Comparison of ENCODE assay signal across 11 cellular contexts in the genomic region with DNA sequence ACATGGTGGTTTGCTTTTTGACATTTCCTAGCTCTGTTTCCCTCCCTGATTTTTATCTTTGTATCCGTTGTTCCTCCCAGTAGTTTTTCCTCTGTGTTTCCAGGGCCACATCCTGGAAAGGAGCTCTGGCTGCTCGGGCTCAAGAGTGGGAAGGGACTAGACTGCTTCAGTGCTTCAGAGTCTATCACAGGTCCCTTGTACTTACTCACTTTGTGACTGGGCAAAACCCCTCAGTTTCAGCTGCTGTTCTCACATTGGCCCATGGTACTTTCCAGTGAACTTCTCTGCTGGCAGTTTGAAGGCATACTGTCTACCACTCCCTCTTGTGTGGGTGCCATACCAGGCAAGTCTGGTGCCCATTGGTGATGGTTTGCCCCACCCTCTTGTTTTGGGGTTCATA. TPM values are rescaled to one million over a fixed set of nuclear protein-coding genes. Genes with fewer than 3 reads are reported as not detected.
A peak's percentile ranks its signal among the peaks of the same experiment; 100 is the strongest.
DNase-seq lines count a peak whose midpoint lies in the region; ATAC-seq and TF ChIP-seq lines count a peak whose summit lies in the region.
"Had no signal": no experiment of that assay in that cellular context is flagged by ENCODE, and none has a peak within 500 bp of the region (broad histone marks: within the 10 kb centered on the region; RNA-seq: fewer than 3 reads in every experiment).

No MANE protein-coding gene starts in this region.

- DNase-seq in activated naive CD4-positive, alpha-beta T cell treated with anti-CD3 and anti-CD28 coated beads for 36 hours, result peak; percentile 78
- no peak for DNase-seq in activated naive CD4-positive, alpha-beta T cell treated with anti-CD3 and anti-CD28 coated beads, Interleukin-2, amount 10 ng/mL, durations not matched to agents 7 days and 5 days
- peak; percentile 41 for DNase-seq in stimulated activated naive CD8-positive, alpha-beta T cell treated with anti-CD3 and anti-CD28 coated beads, Interleukin-15, Interleukin-2, amounts not matched to agents 100 U/mL and 50 U/mL, for 24 hours
- DNase-seq in left cardiac atrium (no peak), glutamatergic neuron (no peak), mucosa of descending colon (no peak)
- DNase-seq: endodermal cell had no signal

- peak overlapping the region; percentile 79 for H3K27ac Mint-ChIP-seq in activated naive CD4-positive, alpha-beta T cell treated with anti-CD3 and anti-CD28 coated beads for 36 hours
- no peak overlapping the region for H3K27ac Mint-ChIP-seq in activated naive CD4-positive, alpha-beta T cell treated with anti-CD3 and anti-CD28 coated beads, Interleukin-2, amount 10 ng/mL, durations not matched to agents 7 days and 5 days
- H3K27ac Mint-ChIP-seq in glutamatergic neuron (ENCODE audit: unreplicated experiment), result no peak overlapping the region
- H3K27ac Mint-ChIP-seq: B cell, endodermal cell had no signal

- no peaks in the 10 kb centered on the region for H3K9me3 ChIP-seq in mucosa of descending colon
- H3K9me3 ChIP-seq: neutrophil had no signal

- no peaks in the 10 kb centered on the region for H3K36me3 ChIP-seq in mucosa of descending colon (ENCODE audit: low read depth)
- H3K36me3 ChIP-seq: neutrophil had no signal

- intact Hi-C loops in activated naive CD4-positive, alpha-beta T cell treated with anti-CD3 and anti-CD28 coated beads for 36 hours (cut with micrococcal nuclease), result loop anchor here (1.0 to 10.0 kb wide), 6 partner anchors 41 to 714 kb away; partner anchors contain the start of genes DUSP11 and TPRKB
- intact Hi-C loops in left cardiac atrium (cut with DNase I) (no loop called here), mucosa of descending colon (cut with DNase I, micrococcal nuclease) (no loop called here)

- CTCF ChIA-PET in activated naive CD4-positive, alpha-beta T cell treated with anti-CD3 and anti-CD28 coated beads for 36 hours (lab: Charles Lee), result interaction anchor here (0.7 to 5.3 kb wide), 3 partner anchors 42 to 328 kb away, joined by 3 to 66 read pairs (median 4); partner anchors contain the start of genes BOLA3 and DUSP11
- CTCF ChIA-PET in activated naive CD4-positive, alpha-beta T cell treated with anti-CD3 and anti-CD28 coated beads, Interleukin-2, amount 10 ng/mL, durations not matched to agents 7 days and 5 days (lab: Charles Lee), result interaction anchor here (0.8 to 3.7 kb wide), 5 partner anchors 9 to 513 kb away, joined by 3 to 34 read pairs (median 3); partner anchors contain the start of gene BOLA3

- peaks cover 33% of the 10 kb centered on the region for H3K4me1 Mint-ChIP-seq in activated naive CD4-positive, alpha-beta T cell treated with anti-CD3 and anti-CD28 coated beads for 36 hours (ENCODE audit: low read depth)
- H3K4me1 Mint-ChIP-seq in activated naive CD4-positive, alpha-beta T cell treated with anti-CD3 and anti-CD28 coated beads, Interleukin-2, amount 10 ng/mL, durations not matched to agents 7 days and 5 days, result no peaks in the 10 kb centered on the region
- H3K4me1 Mint-ChIP-seq in glutamatergic neuron (ENCODE audit: low read depth, unreplicated experiment), result no peaks in the 10 kb centered on the region
- H3K4me1 Mint-ChIP-seq: endodermal cell had no signal

- H3K4me3 ChIP-seq in mucosa of descending colon, result no peak overlapping the region

- TF ChIP-seq CTCF in glutamatergic neuron (IDR thresholded peaks at IDR 0.05; ENCODE audit: partially characterized antibody, unreplicated experiment) (no peak), mucosa of descending colon (IDR thresholded peaks at IDR 0.05) (no peak)

- H3K36me3 Mint-ChIP-seq in activated naive CD4-positive, alpha-beta T cell treated with anti-CD3 and anti-CD28 coated beads for 36 hours (ENCODE audit: low read depth), result no peaks in the 10 kb centered on the region
- no peaks in the 10 kb centered on the region for H3K36me3 Mint-ChIP-seq in activated naive CD4-positive, alpha-beta T cell treated with anti-CD3 and anti-CD28 coated beads, Interleukin-2, amount 10 ng/mL, durations not matched to agents 7 days and 5 days
- no peaks in the 10 kb centered on the region for H3K36me3 Mint-ChIP-seq in glutamatergic neuron (ENCODE audit: unreplicated experiment)

- no peaks in the 10 kb centered on the region for H3K9me3 Mint-ChIP-seq in activated naive CD4-positive, alpha-beta T cell treated with anti-CD3 and anti-CD28 coated beads for 36 hours
- H3K9me3 Mint-ChIP-seq in activated naive CD4-positive, alpha-beta T cell treated with anti-CD3 and anti-CD28 coated beads, Interleukin-2, amount 10 ng/mL, durations not matched to agents 7 days and 5 days, result no peaks in the 10 kb centered on the region
- H3K9me3 Mint-ChIP-seq in glutamatergic neuron (ENCODE audit: unreplicated experiment), result no peaks in the 10 kb centered on the region
- H3K9me3 Mint-ChIP-seq: endodermal cell had no signal

- H3K4me1 ChIP-seq in mucosa of descending colon (ENCODE audit: low read depth), result peaks cover 4% of the 10 kb centered on the region

- ATAC-seq in GM21723 (IDR thresholded peaks at IDR 0.05; ENCODE audit: unreplicated experiment) (peak; percentile 63), HG03442 (IDR thresholded peaks at IDR 0.05; ENCODE audit: unreplicated experiment) (peak; percentile 81), left cardiac atrium (no peak), mucosa of descending colon (no peak)
- ATAC-seq in stimulated activated naive CD8-positive, alpha-beta T cell treated with anti-CD3 and anti-CD28 coated beads, Interleukin-15, Interleukin-2, amounts not matched to agents 100 U/mL and 50 U/mL, for 24 hours, result peak; percentile 94

- no peak overlapping the region for H3K4me3 Mint-ChIP-seq in activated naive CD4-positive, alpha-beta T cell treated with anti-CD3 and anti-CD28 coated beads for 36 hours
- no peak overlapping the region for H3K4me3 Mint-ChIP-seq in activated naive CD4-positive, alpha-beta T cell treated with anti-CD3 and anti-CD28 coated beads, Interleukin-2, amount 10 ng/mL, durations not matched to agents 7 days and 5 days
- H3K4me3 Mint-ChIP-seq in glutamatergic neuron (ENCODE audit: unreplicated experiment), result no peak overlapping the region
- H3K4me3 Mint-ChIP-seq: B cell, endodermal cell had no signal

- H3K27me3 Mint-ChIP-seq in activated naive CD4-positive, alpha-beta T cell treated with anti-CD3 and anti-CD28 coated beads for 36 hours (ENCODE audit: low read depth), result no peaks in the 10 kb centered on the region
- H3K27me3 Mint-ChIP-seq in activated naive CD4-positive, alpha-beta T cell treated with anti-CD3 and anti-CD28 coated beads, Interleukin-2, amount 10 ng/mL, durations not matched to agents 7 days and 5 days, result peaks cover 11% of the 10 kb centered on the region
- H3K27me3 Mint-ChIP-seq in glutamatergic neuron (ENCODE audit: unreplicated experiment), result peaks cover 2% of the 10 kb centered on the region
- H3K27me3 Mint-ChIP-seq: B cell had no signal

RNA-seq across cellular contexts. Expression of gene STAMBP, which starts 7.5 kb away (rescaled TPM):
- 10 to 100 TPM; 80.5 to 80.7 TPM for total RNA-seq in activated naive CD4-positive, alpha-beta T cell treated with anti-CD3 and anti-CD28 coated beads for 36 hours
- 10 to 100 TPM; 31.1 to 33.5 TPM for total RNA-seq in left cardiac atrium
- total RNA-seq in glutamatergic neuron (ENCODE audit: unreplicated experiment), result 48.9 TPM
- total RNA-seq in mucosa of descending colon, result 10 to 100 TPM; 38.9 to 47.0 (median 42.5) TPM

RNA-seq across cellular contexts. Expression of gene C2orf78, which starts 37.2 kb away (rescaled TPM):
- not detected for total RNA-seq in activated naive CD4-positive, alpha-beta T cell treated with anti-CD3 and anti-CD28 coated beads for 36 hours
- total RNA-seq in left cardiac atrium (not detected), glutamatergic neuron (ENCODE audit: unreplicated experiment) (not detected), mucosa of descending colon (not detected)
- total RNA-seq: B cell, endodermal cell had no signal

RNA-seq across cellular contexts. Expression of gene DUSP11, which starts 41.3 kb away (rescaled TPM):
- 10 to 100 TPM; 22.7 to 24.4 TPM for total RNA-seq in activated naive CD4-positive, alpha-beta T cell treated with anti-CD3 and anti-CD28 coated beads for 36 hours
- total RNA-seq in left cardiac atrium (10 to 100 TPM; 12.5 to 13.7 TPM), glutamatergic neuron (ENCODE audit: unreplicated experiment) (20.8 TPM), mucosa of descending colon (10 to 100 TPM; 18.5 to 22.5 (median 21.0) TPM)

Comparison
In these comparisons a context has a peak if more than half of its experiments do, and no peak if none do; other contexts are left out.
1. DNase-seq: peak in activated naive CD4-positive, alpha-beta T cell treated with anti-CD3 and anti-CD28 coated beads for 36 hours (single experiment) and stimulated activated naive CD8-positive, alpha-beta T cell treated with anti-CD3 and anti-CD28 coated beads, Interleukin-15, Interleukin-2, amounts not matched to agents 100 U/mL and 50 U/mL, for 24 hours (single experiment); none in activated naive CD4-positive, alpha-beta T cell treated with anti-CD3 and anti-CD28 coated beads, Interleukin-2, amount 10 ng/mL, durations not matched to agents 7 days and 5 days (single experiment), left cardiac atrium (single experiment), glutamatergic neuron (single experiment) and mucosa of descending colon (0 of 3).
2. ATAC-seq: peak in GM21723 (single experiment), HG03442 (single experiment) and stimulated activated naive CD8-positive, alpha-beta T cell treated with anti-CD3 and anti-CD28 coated beads, Interleukin-15, Interleukin-2, amounts not matched to agents 100 U/mL and 50 U/mL, for 24 hours (single experiment); none in left cardiac atrium (0 of 2) and mucosa of descending colon (single experiment).